Comparison of ENCODE assay signal across 1 cellular context in the genomic region with DNA sequence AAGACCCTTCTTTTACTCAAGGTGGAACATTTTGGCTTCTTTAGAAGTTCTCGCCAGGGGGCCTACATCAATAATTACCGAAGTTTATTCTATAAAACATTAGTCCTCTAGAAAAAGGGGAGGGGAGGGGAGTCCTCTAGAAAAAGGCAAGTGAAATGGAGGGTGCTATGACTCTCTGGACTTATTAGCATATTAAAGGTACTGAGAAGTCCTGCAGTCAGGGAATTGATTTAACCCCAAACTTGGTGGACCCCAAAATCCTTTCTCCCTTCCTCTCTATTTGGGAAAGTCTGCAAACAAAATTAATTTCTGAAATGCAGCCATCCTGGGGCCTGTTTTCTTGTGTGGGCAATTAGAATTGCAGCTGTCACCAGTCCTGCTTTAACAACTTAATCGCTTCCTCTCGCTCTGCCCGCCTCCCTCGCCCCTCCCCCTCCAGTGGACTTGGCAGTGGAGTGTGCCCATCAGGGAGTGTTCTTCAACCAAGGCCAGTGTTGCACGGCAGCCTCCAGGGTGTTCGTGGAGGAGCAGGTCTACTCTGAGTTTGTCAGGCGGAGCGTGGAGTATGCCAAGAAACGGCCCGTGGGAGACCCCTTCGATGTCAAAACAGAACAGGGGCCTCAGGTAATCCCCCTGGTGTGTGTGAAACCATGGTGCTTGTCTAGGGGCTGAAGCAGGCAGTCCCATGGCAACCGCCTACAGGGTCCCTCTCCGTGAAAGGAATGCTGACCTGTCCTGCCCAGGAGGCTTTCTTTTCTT.
TF ChIP-seq lines count a peak whose summit lies in the region.

No MANE protein-coding gene starts in this region.

TF ChIP-seq in WTC11, 78 proteins besides CTCF, POLR2A, EP300 and RAD21 (continued from another document):
- no peak for TF ChIP-seq ZNF281 (CRISPR knock-in tag; IDR thresholded peaks at IDR 0.05)
- no peak for TF ChIP-seq HMGA2 (CRISPR knock-in tag; IDR thresholded peaks at IDR 0.05)
- no peak for TF ChIP-seq ZNF416 (CRISPR knock-in tag; IDR thresholded peaks at IDR 0.05)
- TF ChIP-seq GRHL2 (CRISPR knock-in tag; IDR thresholded peaks at IDR 0.05; ENCODE audit: insufficient replicate concordance, severe bottlenecking): no peak
TF ChIP-seq in WTC11: peak in this region for 0.
